Comparison of ENCODE assay signal across 6 cellular contexts in the genomic region with DNA sequence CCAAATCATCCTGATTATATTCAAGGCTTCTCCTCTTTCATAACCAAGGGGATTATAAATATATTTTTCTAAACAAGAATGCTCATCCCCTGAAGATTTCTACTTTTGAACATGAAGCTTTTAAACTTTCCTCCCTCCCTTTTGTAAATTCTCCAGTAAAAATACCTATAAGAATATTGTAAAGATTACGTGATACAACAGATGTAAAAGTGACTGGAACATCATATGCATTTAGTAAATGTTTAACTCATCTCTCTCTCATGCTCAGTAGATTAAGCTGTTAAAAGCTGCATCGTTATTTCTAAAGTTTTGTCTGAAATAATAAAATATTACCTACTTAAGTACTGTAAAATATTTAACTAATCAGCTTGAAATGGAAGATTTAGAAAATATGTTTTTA.
"Had no signal": no experiment of that assay in that cellular context is flagged by ENCODE, and none has a peak within 500 bp of the region (broad histone marks: within the 10 kb centered on the region; RNA-seq: fewer than 3 reads in every experiment).

No MANE protein-coding gene starts in this region.

- FAIRE-seq: G401.6, GM12891, GM18507, GM19239 had no signal

- DNase-seq: GDM1, GF-D8 had no signal
